In the genomic region with DNA sequence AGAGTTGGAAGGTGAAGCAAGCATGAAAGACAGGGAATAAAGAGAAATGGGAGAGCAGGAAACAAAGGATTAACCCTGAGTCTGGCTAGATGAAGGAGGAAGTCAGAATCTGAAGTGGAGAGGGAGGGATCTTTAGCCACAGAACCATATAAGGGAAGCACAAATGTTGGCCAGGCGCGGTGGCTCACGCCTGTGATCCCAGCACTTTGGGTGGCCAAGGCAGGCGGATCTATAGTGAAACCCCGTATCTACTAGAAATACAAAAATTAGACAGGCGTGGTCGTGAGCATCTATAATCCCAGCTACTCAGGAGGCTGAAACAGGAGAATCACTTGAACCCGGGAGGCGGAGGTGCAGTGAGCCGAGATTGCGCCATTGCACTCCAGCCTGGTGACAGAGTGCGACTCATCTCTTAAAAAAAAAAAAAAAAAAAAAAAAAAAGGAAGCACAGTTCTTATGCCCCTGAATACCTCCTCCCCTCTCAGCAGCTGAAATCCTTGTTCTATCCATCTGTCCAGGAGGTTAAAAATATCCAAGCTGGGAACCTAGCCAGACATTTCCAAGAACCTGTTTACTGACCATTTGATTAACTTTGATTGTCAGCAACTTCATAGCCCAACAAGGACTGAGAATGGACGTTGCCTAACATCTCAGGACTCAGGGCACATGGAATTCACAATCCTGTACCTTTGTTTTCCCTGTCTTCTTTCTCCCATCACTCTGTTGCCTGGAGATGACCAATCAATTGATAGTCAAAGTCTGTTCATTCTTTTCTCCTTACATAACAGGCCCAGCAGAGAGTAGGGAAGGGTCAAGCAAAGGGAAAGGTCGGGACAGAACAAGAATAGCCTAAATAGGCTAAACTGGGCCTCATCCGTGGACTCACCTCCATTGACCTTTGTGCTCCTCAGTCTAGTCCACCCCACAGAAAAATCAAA, we compare ENCODE assay signal across 8 cellular contexts. TPM values are rescaled to one million over a fixed set of nuclear protein-coding genes. Genes with fewer than 3 reads are reported as not detected.
A peak's percentile ranks its signal among the peaks of the same experiment; 100 is the strongest.
DNase-seq lines count a peak whose midpoint lies in the region; ATAC-seq, FAIRE-seq and TF ChIP-seq lines count a peak whose summit lies in the region.

No MANE protein-coding gene starts in this region.

- H3K9me3 ChIP-seq in A549, result no peaks in the 10 kb centered on the region
- no peaks in the 10 kb centered on the region for H3K9me3 ChIP-seq in HEK293 (ENCODE audit: control insufficient read depth, insufficient read depth, low read depth, low read length)
- H3K9me3 ChIP-seq in SJCRH30 (replicated peaks), result no peaks in the 10 kb centered on the region

- POLR2A ChIA-PET in A549 (lab: Yijun Ruan, JAX) (no interaction called here), HEK293 (lab: Yijun Ruan, JAX) (interaction anchor here (1.2 kb wide), 1 partner anchor 11 kb away, joined by 3 read pairs; a partner anchor contains a TSS)

- no peak overlapping the region for H3K4me3 ChIP-seq in A549
- H3K4me3 ChIP-seq in HEK293 (ENCODE audit: low read depth, low read length), result no peak overlapping the region
- peak overlapping the region; percentile 37 for H3K4me3 ChIP-seq in SJCRH30

- H3K4me2 ChIP-seq in A549, result peak overlapping the region; percentile 15

- TF ChIP-seq RAD21 in A549 (conservative IDR thresholded peaks at IDR 0.05 in 1 of 2, IDR thresholded peaks at IDR 0.05 in 1 of 2), result no peak

- H3K36me3 ChIP-seq in HEK293 (ENCODE audit: control insufficient read depth in 2 of 2, insufficient read depth in 1 of 2, low read length in 2 of 2) (no peaks in the 10 kb centered on the region), SJCRH30 (no peaks in the 10 kb centered on the region)

- H3K27ac ChIP-seq in A549, result peak overlapping the region; percentile 32 to 44; a peak in 4 of 6 replicates
- H3K27ac ChIP-seq in HEK293 (ENCODE audit: extremely low read depth, low read depth, low read length), result no peak overlapping the region
- peak overlapping the region; percentile 92 for H3K27ac ChIP-seq in SJCRH30

- H3K4me1 Mint-ChIP-seq in endothelial cell (ENCODE audit: unreplicated experiment) (peaks cover 29% of the 10 kb centered on the region), natural killer cell (peaks cover 33 to 60% of the 10 kb centered on the region in 2 donors)

- TF ChIP-seq EP300 in A549 (IDR thresholded peaks at IDR 0.05), result no peak

- WGBS in A549 (ENCODE audit: missing lambda C conversion rate), result 75% methylated on average over 15 of the region's 15 CpGs

- peak in 1 of 2 experiments; percentile 29 for DNase-seq in A549 (ENCODE audit: low read depth in 1 of 2, low spot score in 1 of 2)
- peak; percentile 87 to 94 for DNase-seq in SJCRH30
- no peak for DNase-seq in endothelial cell (ENCODE audit: low spot score)
- no peak for DNase-seq in natural killer cell
- no peak for DNase-seq in ACHN
- DNase-seq in NCI-H748 treated with DMSO at 0.1 percent for 48 hours (lab: John Stamatoyannopoulos, UW), result no peak
- DNase-seq in NCI-H2081 treated with DMSO at 0.1 percent for 48 hours (lab: John Stamatoyannopoulos, UW), result no peak

- H3K36me3 Mint-ChIP-seq in endothelial cell (ENCODE audit: low read depth, unreplicated experiment) (no peaks in the 10 kb centered on the region), natural killer cell (no peaks in the 10 kb centered on the region)

- in situ Hi-C loops in ACHN (cut with HindIII; ENCODE audit: low pct_ligation_motif_present, low pct_unique_long_range_greater_than_20kb, low sequenced_read_pairs), result no loop called here

- peak overlapping the region; percentile 56 for H3K4me3 Mint-ChIP-seq in endothelial cell (ENCODE audit: unreplicated experiment)
- peak overlapping the region; percentile 7 for H3K4me3 Mint-ChIP-seq in natural killer cell

- no peaks in the 10 kb centered on the region for H3K27me3 ChIP-seq in SJCRH30

- TF ChIP-seq CTCF in A549 (IDR thresholded peaks at IDR 0.05) (no peak), HEK293 (tag by site-specific recombination; IDR thresholded peaks at IDR 0.05) (no peak), endothelial cell (IDR thresholded peaks at IDR 0.05; ENCODE audit: unreplicated experiment) (no peak), natural killer cell (IDR thresholded peaks at IDR 0.05) (no peak)

- intact Hi-C loops in natural killer cell (cut with micrococcal nuclease), result no loop called here

- H3K4me1 ChIP-seq in A549 (peaks cover 11% of the 10 kb centered on the region; the same call in 2 of the 3 replicates), HEK293 (ENCODE audit: control insufficient read depth, insufficient read depth, low read length) (no peaks in the 10 kb centered on the region), SJCRH30 (peaks cover 45% of the 10 kb centered on the region)

- peak; percentile 53 to 58; a peak in 5 of 6 replicates for ATAC-seq in A549
- ATAC-seq in natural killer cell, result peak in 1 of 3 donors; percentile 34

- CTCF ChIA-PET in A549 (lab: Yijun Ruan, JAX), result interaction anchor here (0.7 to 24.2 kb wide), 6 partner anchors 7 to 139 kb away, joined by 3 to 566 read pairs (median 6); a partner anchor contains a TSS
- CTCF ChIA-PET in HEK293 (lab: Yijun Ruan, JAX), result interaction anchor here (0.6 kb wide), 2 partner anchors 50 to 101 kb away, joined by 3 to 4 read pairs; no protein-coding TSS in a partner anchor

- no peak for TF ChIP-seq POLR2A in A549 (IDR thresholded peaks at IDR 0.05; ENCODE audit: low read length)

- H3K9me3 Mint-ChIP-seq in endothelial cell (ENCODE audit: unreplicated experiment) (no peaks in the 10 kb centered on the region), natural killer cell (no peaks in the 10 kb centered on the region)

- H3K27ac Mint-ChIP-seq in endothelial cell (ENCODE audit: unreplicated experiment) (peak overlapping the region; percentile 94), natural killer cell (peak overlapping the region in 1 of 2 donors; percentile 35)

- H3K27me3 Mint-ChIP-seq in endothelial cell (ENCODE audit: unreplicated experiment), result peaks cover 4% of the 10 kb centered on the region
- H3K27me3 Mint-ChIP-seq in natural killer cell (ENCODE audit: low read depth in 2 of 2), result no peaks in the 10 kb centered on the region

- FAIRE-seq in A549 (lab: Jason Lieb, UNC), result no peak

TF ChIP-seq in A549, 52 proteins besides CTCF, POLR2A, EP300 and RAD21:
- peak; percentile 49 to 62 for TF ChIP-seq CEBPB (IDR thresholded peaks at IDR 0.05)
- no peak for TF ChIP-seq JUNB (IDR thresholded peaks at IDR 0.05)

RNA-seq across cellular contexts. Expression of a gene that starts 10.6 kb away (rescaled TPM):
- polyA plus RNA-seq in A549 (2011; rRNA removed) (3.1 and 3.3 TPM in 2 replicates), A549 (2017; fragmentation: RNase III; extraction: RNeasy Plus Mini Kit Qiagen cat#74134 plus additional on column Dnase treatment) (0.05 to 0.11 TPM in 2 of 3 replicates, not detected in the other)
- polyA plus RNA-seq in A549 (2012; cell fraction: cytosol; rRNA removed), result 0.06 and 0.08 TPM in 2 replicates
- 0.05 and 0.09 TPM in 2 replicates for polyA plus RNA-seq in A549 (2012; cell fraction: nucleus; rRNA removed)
- 4.3 and 4.7 TPM in 2 replicates for polyA minus RNA-seq in A549 (2011; rRNA and poly(A)+ RNA removed)
- total RNA-seq in SJCRH30 (2014; rRNA removed; shearing (Covaris generic)), result 161 and 177 TPM in 2 replicates
- total RNA-seq in endothelial cell (ENCODE audit: unreplicated experiment) (107 TPM), natural killer cell (1,000 to 10,000 TPM in 2 of 3 donors, 100 to 1,000 TPM in 1; 984 to 1,724 (median 1,422) TPM)

RNA-seq across cellular contexts. Expression of a gene that starts 21.3 kb away (rescaled TPM):
- 11.0 and 15.7 TPM in 2 replicates for polyA plus RNA-seq in A549 (2011; rRNA removed)
- 5.1 and 5.2 TPM in 2 replicates for polyA plus RNA-seq in A549 (2012; cell fraction: cytosol; rRNA removed)
- 2.3 and 2.6 TPM in 2 replicates for polyA plus RNA-seq in A549 (2012; cell fraction: nucleus; rRNA removed)
- polyA plus RNA-seq in A549 (2017; fragmentation: RNase III; extraction: RNeasy Plus Mini Kit Qiagen cat#74134 plus additional on column Dnase treatment), result 11.0 to 14.3 TPM (median 12.6 TPM) in 3 replicates
- polyA minus RNA-seq in A549 (2011; rRNA and poly(A)+ RNA removed), result 5.2 TPM in 2 replicates
- 16.7 and 18.4 TPM in 2 replicates for total RNA-seq in SJCRH30 (2014; rRNA removed; shearing (Covaris generic))
- 12.4 TPM for total RNA-seq in endothelial cell (ENCODE audit: unreplicated experiment)
- 10 to 100 TPM; 34.9 to 37.5 (median 37.4) TPM for total RNA-seq in natural killer cell

RNA-seq across cellular contexts. Expression of a gene that starts 21.4 kb away (rescaled TPM):
- polyA plus RNA-seq in A549 (2011; rRNA removed), result 0.30 and 0.34 TPM in 2 replicates
- 0.17 and 0.29 TPM in 2 replicates for polyA plus RNA-seq in A549 (2012; cell fraction: cytosol; rRNA removed)
- polyA plus RNA-seq in A549 (2012; cell fraction: nucleus; rRNA removed), result 0.50 and 0.79 TPM in 2 replicates
- polyA plus RNA-seq in A549 (2017; fragmentation: RNase III; extraction: RNeasy Plus Mini Kit Qiagen cat#74134 plus additional on column Dnase treatment), result 0.25 to 0.59 TPM (median 0.39 TPM) in 3 replicates
- 0.15 and 0.33 TPM in 2 replicates for polyA minus RNA-seq in A549 (2011; rRNA and poly(A)+ RNA removed)
- 0.69 and 0.84 TPM in 2 replicates for total RNA-seq in SJCRH30 (2014; rRNA removed; shearing (Covaris generic))
- total RNA-seq in endothelial cell (ENCODE audit: unreplicated experiment), result 0.56 TPM
- total RNA-seq in natural killer cell, result 1 to 10 TPM; 1.4 to 1.9 (median 1.4) TPM

RNA-seq across cellular contexts. Expression of a gene that starts 28.0 kb away (rescaled TPM):
- polyA plus RNA-seq in A549 (2011; rRNA removed), result 33.0 and 35.8 TPM in 2 replicates
- polyA plus RNA-seq in A549 (2012; cell fraction: cytosol; rRNA removed), result 16.2 and 18.8 TPM in 2 replicates
- 6.8 and 10.8 TPM in 2 replicates for polyA plus RNA-seq in A549 (2012; cell fraction: nucleus; rRNA removed)
- polyA plus RNA-seq in A549 (2017; fragmentation: RNase III; extraction: RNeasy Plus Mini Kit Qiagen cat#74134 plus additional on column Dnase treatment), result 8.6 to 10.5 TPM (median 10.1 TPM) in 3 replicates
- polyA minus RNA-seq in A549 (2011; rRNA and poly(A)+ RNA removed), result 15.9 and 18.4 TPM in 2 replicates
- 33.4 and 35.6 TPM in 2 replicates for total RNA-seq in SJCRH30 (2014; rRNA removed; shearing (Covaris generic))
- 83.3 TPM for total RNA-seq in endothelial cell (ENCODE audit: unreplicated experiment)
- 10 to 100 TPM; 33.4 to 41.3 (median 38.2) TPM for total RNA-seq in natural killer cell

RNA-seq across cellular contexts. Expression of a gene that starts 35.8 kb away (rescaled TPM):
- 0.07 TPM in 1 of 2 replicates, not detected in the other for polyA plus RNA-seq in A549 (2011; rRNA removed)
- not detected in 2 replicates for polyA plus RNA-seq in A549 (2012; cell fraction: cytosol; rRNA removed)
- polyA plus RNA-seq in A549 (2012; cell fraction: nucleus; rRNA removed), result not detected in 2 replicates
- polyA plus RNA-seq in A549 (2017; fragmentation: RNase III; extraction: RNeasy Plus Mini Kit Qiagen cat#74134 plus additional on column Dnase treatment), result not detected in 3 replicates
- not detected in 2 replicates for polyA minus RNA-seq in A549 (2011; rRNA and poly(A)+ RNA removed)
- total RNA-seq in SJCRH30 (2014; rRNA removed; shearing (Covaris generic)), result 0.10 TPM in 2 replicates
- not detected for total RNA-seq in endothelial cell (ENCODE audit: unreplicated experiment)
- not detected for total RNA-seq in natural killer cell

Comparison
In these comparisons a context has a peak if more than half of its experiments do, and no peak if none do; other contexts are left out.
1. DNase-seq: peak in SJCRH30 (2 of 2); none in endothelial cell (single experiment), natural killer cell (single experiment), ACHN (single experiment), NCI-H748 treated with DMSO at 0.1 percent for 48 hours (single experiment) and NCI-H2081 treated with DMSO at 0.1 percent for 48 hours (single experiment).